Comparison of ENCODE assay signal across 7 cellular contexts in genomic region chr12:53451661-53452158, GRCh38. TPM values are rescaled to one million over a fixed set of nuclear protein-coding genes. Genes with fewer than 3 reads are reported as not detected.
DNase-seq lines count a peak whose midpoint lies in the region; ATAC-seq and TF ChIP-seq lines count a peak whose summit lies in the region.

TSS of gene PCBP2 (plus strand) at chr12:53452102. CDS start at chr12:53454801, 2,699 bp downstream.

- under 1% methylated on average over 32 of the region's 32 CpGs for WGBS in right cardiac atrium

- H3K9ac ChIP-seq in rectal smooth muscle tissue (ENCODE audit: low read length): peak within 1 kb of the TSS; percentile 93

- intact Hi-C loops in T-helper 2 cell treated with Interferon-gamma antibody and Interleukin-4, amounts not matched to agents 100 ng/mL and 5 ng/mL, for 36 hours (cut with micrococcal nuclease): loop anchor here (1.0 to 5.0 kb wide), 5 partner anchors 10 to 444 kb away; partner anchors contain the start of genes EIF4B, MYG1, PFDN5 and PRR13
- intact Hi-C loops in ascending aorta (cut with DNase I) (loop anchor here (1.0 to 2.0 kb wide), 3 partner anchors 10 to 49 kb away; partner anchors contain the start of gene PRR13), right cardiac atrium (cut with DNase I) (loop anchor here in 1 of 4 donors (10.0 kb wide), 1 partner anchor 53 kb away; the partner anchor contains the start of genes NPFF and TARBP2)

- H3K4me3 ChIP-seq in ascending aorta: peak within 1 kb of the TSS; percentile 74 to 91
- H3K4me3 ChIP-seq in right cardiac atrium (ENCODE audit: low read length): peak within 1 kb of the TSS; percentile 75
- H3K4me3 ChIP-seq in rectal smooth muscle tissue (ENCODE audit: low read length): peak within 1 kb of the TSS; percentile 87

- peak; percentile 87 to 95 (median 89) for TF ChIP-seq CTCF in ascending aorta (IDR thresholded peaks at IDR 0.05)

- H3K27me3 ChIP-seq in ascending aorta (no peaks in the 10 kb centered on the region), right cardiac atrium (ENCODE audit: control insufficient read depth, insufficient read depth) (no peaks in the 10 kb centered on the region), rectal smooth muscle tissue (ENCODE audit: control insufficient read depth, insufficient read depth, low read length) (no peaks in the 10 kb centered on the region)

- H3K4me1 ChIP-seq in ascending aorta: peaks cover 10 to 13% of the 10 kb centered on the region in 2 donors
- H3K4me1 ChIP-seq in right cardiac atrium (ENCODE audit: control insufficient read depth, insufficient read depth, low read length): peaks cover 2% of the 10 kb centered on the region
- peaks cover 13% of the 10 kb centered on the region for H3K4me1 ChIP-seq in rectal smooth muscle tissue (ENCODE audit: control insufficient read depth, insufficient read depth, low read length)

- DNase-seq in NCI-H187 (lab: John Stamatoyannopoulos, UW) (peak; percentile 97 to 99), ascending aorta (ENCODE audit: low spot score in 2 of 2) (peak; percentile 95 to 99), right cardiac atrium (peak; percentile 98 to 99 (median 99))

- peak; percentile 81 for TF ChIP-seq POLR2A in GM15510 (IDR thresholded peaks at IDR 0.05; ENCODE audit: borderline replicate concordance, extremely low read depth, insufficient read length)

- H3K27ac ChIP-seq in ascending aorta: peak within 1 kb of the TSS; percentile 91 to 97
- peak within 1 kb of the TSS; percentile 99 for H3K27ac ChIP-seq in right cardiac atrium (ENCODE audit: low read length)
- peak within 1 kb of the TSS; percentile 99 for H3K27ac ChIP-seq in rectal smooth muscle tissue (ENCODE audit: low read depth, low read length)

- H3K9me3 ChIP-seq in ascending aorta (no peaks in the 10 kb centered on the region), right cardiac atrium (ENCODE audit: control insufficient read depth, low read length) (no peaks in the 10 kb centered on the region)

- ATAC-seq in HG02938 (IDR thresholded peaks at IDR 0.05; ENCODE audit: unreplicated experiment) (peak; percentile 95), right cardiac atrium (peak; percentile 97 to 98)

- H3K36me3 ChIP-seq in ascending aorta (peaks cover 30 to 40% of the 10 kb centered on the region in 2 donors), rectal smooth muscle tissue (ENCODE audit: control insufficient read depth, insufficient read depth, low read length) (peaks cover 17% of the 10 kb centered on the region)

RNA-seq across cellular contexts. Expression of gene PCBP2, which starts in this region (rescaled TPM):
- total RNA-seq in T-helper 2 cell treated with Interferon-gamma antibody and Interleukin-4, amounts not matched to agents 100 ng/mL and 5 ng/mL, for 36 hours: 812 and 834 TPM in 2 replicates
- total RNA-seq in ascending aorta (354 TPM), right cardiac atrium (100 to 1,000 TPM; 575 to 743 (median 588) TPM)
- polyA plus RNA-seq in right cardiac atrium: 349 TPM

Comparison
In these comparisons a context has a peak if more than half of its experiments do, and no peak if none do; other contexts are left out.
1. Peak in every context shown above with its lines: DNase-seq, ATAC-seq, H3K4me3 ChIP-seq and H3K27ac ChIP-seq.